Comparison of ENCODE assay signal across 9 cellular contexts in the genomic region with DNA sequence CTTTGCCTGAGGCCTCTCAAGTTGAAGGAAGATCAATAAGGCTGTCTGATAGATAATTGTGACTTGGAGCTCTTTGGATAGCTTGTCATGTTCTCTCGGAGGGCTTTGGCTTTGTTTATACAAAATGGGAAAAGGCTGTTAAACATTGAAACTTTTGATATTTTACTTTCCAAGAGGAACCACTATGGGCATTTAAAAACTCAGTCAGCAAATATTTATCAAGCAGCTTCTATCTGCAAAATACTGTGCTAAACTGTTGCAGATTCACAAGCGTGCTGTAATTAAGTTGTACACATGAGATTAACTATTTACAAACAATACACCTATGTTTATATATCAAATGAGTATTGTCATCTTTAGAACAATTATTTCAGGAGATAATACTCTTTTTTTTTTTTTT. TPM values are rescaled to one million over a fixed set of nuclear protein-coding genes. Genes with fewer than 3 reads are reported as not detected.
A peak's percentile ranks its signal among the peaks of the same experiment; 100 is the strongest.
DNase-seq lines count a peak whose midpoint lies in the region; ATAC-seq and TF ChIP-seq lines count a peak whose summit lies in the region.
"Had no signal": no experiment of that assay in that cellular context is flagged by ENCODE, and none has a peak within 500 bp of the region (broad histone marks: within the 10 kb centered on the region; RNA-seq: fewer than 3 reads in every experiment).

No MANE protein-coding gene starts in this region.

- no peaks in the 10 kb centered on the region for H3K79me2 ChIP-seq in HCT116 (ENCODE audit: insufficient read depth, low read length)

- H3K4me2 ChIP-seq in HCT116 (ENCODE audit: low read length), result no peak overlapping the region

- H3K27ac ChIP-seq in HCT116 (ENCODE audit: low read depth, low read length) (no peak overlapping the region), RWPE1 (peak overlapping the region; percentile 75), skeletal muscle tissue (ENCODE audit: low read depth, low read length) (peak overlapping the region; percentile 50)
- peak overlapping the region; percentile 15 for H3K27ac ChIP-seq in effector memory CD4-positive, alpha-beta T cell (ENCODE audit: insufficient read depth, low read length, poor library complexity, severe bottlenecking)

- POLR2A ChIA-PET in HCT116 (lab: Charles Lee), result interaction anchor here (1.2 kb wide), 1 partner anchor 10 kb away, joined by 3 read pairs; no protein-coding TSS in a partner anchor
- POLR2A ChIA-PET in RWPE1 (lab: Yijun Ruan, JAX; ENCODE audit: low non-redundant PET), result no interaction called here

- no peak for TF ChIP-seq POLR2A in HCT116 (IDR thresholded peaks at IDR 0.05; ENCODE audit: borderline replicate concordance, extremely low read depth, insufficient read depth, insufficient read length)
- no peak for TF ChIP-seq POLR2A in erythroblast (IDR thresholded peaks at IDR 0.05; ENCODE audit: low read length)

- DNase-seq in HCT116 (ENCODE audit: low read depth, low spot score) (no peak), RWPE1 (ENCODE audit: low spot score) (no peak), mucosa of descending colon (no peak), erythroblast (lab: John Stamatoyannopoulos, UW) (no peak)
- DNase-seq in effector memory CD4-positive, alpha-beta T cell, result no peak
- DNase-seq: DMS53, NCI-H187 had no signal

- no peak for ATAC-seq in HCT116
- ATAC-seq in HG02759 (IDR thresholded peaks at IDR 0.05; ENCODE audit: unreplicated experiment), result no peak
- ATAC-seq in mucosa of descending colon, result no peak

- TF ChIP-seq CTCF in HCT116 (IDR thresholded peaks at IDR 0.05 in 2 of 3, conservative IDR thresholded peaks at IDR 0.05 in 1 of 3; ENCODE audit: borderline replicate concordance in 1 of 3, insufficient read depth in 1 of 3, low read depth in 2 of 3, low read length in 2 of 3) (no peak), RWPE1 (conservative IDR thresholded peaks at IDR 0.05; ENCODE audit: low read depth) (no peak), mucosa of descending colon (IDR thresholded peaks at IDR 0.05) (no peak)

- H3K9me3 ChIP-seq in HCT116 (ENCODE audit: control insufficient read depth in 1 of 2, insufficient read depth in 1 of 2, low read depth in 1 of 2, low read length in 2 of 2) (no peaks in the 10 kb centered on the region), skeletal muscle tissue (ENCODE audit: control insufficient read depth in 3 of 3, low read length in 3 of 3) (no peaks in the 10 kb centered on the region), mucosa of descending colon (no peaks in the 10 kb centered on the region)
- H3K9me3 ChIP-seq in effector memory CD4-positive, alpha-beta T cell (ENCODE audit: control insufficient read depth, low read length), result no peaks in the 10 kb centered on the region

- H4K20me1 ChIP-seq in HCT116 (ENCODE audit: insufficient read depth), result no peaks in the 10 kb centered on the region

- H3K9me2 ChIP-seq in HCT116 (ENCODE audit: insufficient read depth), result no peaks in the 10 kb centered on the region

- H3K9ac ChIP-seq in HCT116 (ENCODE audit: low read length), result no peak overlapping the region
- H3K9ac ChIP-seq in skeletal muscle tissue (ENCODE audit: low read depth in 1 of 3, low read length in 3 of 3), result no peak overlapping the region

- H3K4me3 ChIP-seq in HCT116 (replicated peaks in 1 of 2; ENCODE audit: low read depth in 1 of 2, low read length in 2 of 2), result no peak overlapping the region
- no peak overlapping the region for H3K4me3 ChIP-seq in effector memory CD4-positive, alpha-beta T cell (ENCODE audit: insufficient read depth, low read depth, low read length, poor library complexity, severe bottlenecking)
- H3K4me3 ChIP-seq in skeletal muscle tissue (ENCODE audit: low read length in 3 of 3), result no peak overlapping the region
- no peak overlapping the region for H3K4me3 ChIP-seq in mucosa of descending colon

- H3K27me3 ChIP-seq in HCT116 (ENCODE audit: insufficient read depth, low read length) (no peaks in the 10 kb centered on the region), skeletal muscle tissue (ENCODE audit: control insufficient read depth in 3 of 3, insufficient read depth in 3 of 3, low read length in 3 of 3) (no peaks in the 10 kb centered on the region)
- H3K27me3 ChIP-seq in effector memory CD4-positive, alpha-beta T cell (replicated peaks; ENCODE audit: control insufficient read depth, insufficient read depth, low read length, poor library complexity, severe bottlenecking), result no peaks in the 10 kb centered on the region

- no TSS peak for BruUV-seq in HCT116 (replicated peaks; lab: Mats Ljungman, UMichigan)

- peak overlapping the region; percentile 63 for H2AFZ ChIP-seq in HCT116 (ENCODE audit: low read depth, low read length, poor library complexity, severe bottlenecking)

- H3K36me3 ChIP-seq in HCT116 (ENCODE audit: control insufficient read depth in 1 of 2, insufficient read depth in 2 of 2, low read length in 2 of 2) (no peaks in the 10 kb centered on the region), skeletal muscle tissue (ENCODE audit: control insufficient read depth in 3 of 3, insufficient read depth in 3 of 3, low read length in 3 of 3) (no peaks in the 10 kb centered on the region), mucosa of descending colon (ENCODE audit: low read depth) (no peaks in the 10 kb centered on the region)
- no peaks in the 10 kb centered on the region for H3K36me3 ChIP-seq in effector memory CD4-positive, alpha-beta T cell (ENCODE audit: control insufficient read depth, insufficient read depth, low read length)

- CTCF ChIA-PET in HCT116 (lab: Charles Lee), result interaction anchor here (0.8 kb wide), 1 partner anchor 10 kb away, joined by 4 read pairs; no protein-coding TSS in a partner anchor
- CTCF ChIA-PET in RWPE1 (lab: Yijun Ruan, JAX), result interaction anchor here (0.6 to 0.7 kb wide), 2 partner anchors 898 to 1648 kb away, joined by 3 to 5 read pairs; no protein-coding TSS in a partner anchor

- intact Hi-C loops in HCT116 (cut with micrococcal nuclease) (no loop called here), mucosa of descending colon (cut with DNase I, micrococcal nuclease) (no loop called here)

- RAD21 ChIA-PET in HCT116 (lab: Charles Lee; ENCODE audit: low non-redundant PET in 1 of 2, low total read pairs in 2 of 2, uncharacterized antibody in 2 of 2, unreplicated experiment in 2 of 2), result interaction anchor here in 1 of 2 experiments (0.7 kb wide), 1 partner anchor 15 kb away, joined by 3 read pairs; no protein-coding TSS in a partner anchor

- H3K4me1 ChIP-seq in HCT116 (ENCODE audit: control insufficient read depth in 1 of 2, insufficient read depth in 2 of 2, low read length in 2 of 2) (peaks cover 7 to 8% of the 10 kb centered on the region in 2 experiments; a peak in 3 of 4 replicates), skeletal muscle tissue (ENCODE audit: control insufficient read depth in 3 of 3, insufficient read depth in 3 of 3, low read length in 3 of 3) (peaks cover 5 to 11% (median 7%) of the 10 kb centered on the region in 3 donors), mucosa of descending colon (ENCODE audit: low read depth) (peaks cover 35% of the 10 kb centered on the region)
- peaks cover 40% of the 10 kb centered on the region for H3K4me1 ChIP-seq in effector memory CD4-positive, alpha-beta T cell (ENCODE audit: control insufficient read depth, insufficient read depth, low read length, poor library complexity, severe bottlenecking)

- no peak for TF ChIP-seq RAD21 in HCT116 (IDR thresholded peaks at IDR 0.05; ENCODE audit: low read depth)

TF ChIP-seq in HCT116, 20 proteins besides CTCF, POLR2A, EP300 and RAD21:
- TF ChIP-seq, protein P1, sequence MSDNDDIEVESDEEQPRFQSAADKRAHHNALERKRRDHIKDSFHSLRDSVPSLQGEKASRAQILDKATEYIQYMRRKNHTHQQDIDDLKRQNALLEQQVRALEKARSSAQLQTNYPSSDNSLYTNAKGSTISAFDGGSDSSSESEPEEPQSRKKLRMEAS (IDR thresholded peaks at IDR 0.05), result no peak
- no peak for TF ChIP-seq CBX3 (IDR thresholded peaks at IDR 0.05; ENCODE audit: low read depth)
- no peak for TF ChIP-seq FOSL1 (IDR thresholded peaks at IDR 0.05; ENCODE audit: low read depth)

RNA-seq across cellular contexts. Expression of gene SORL1, which starts 34.5 kb away (rescaled TPM):
- total RNA-seq in HCT116 (2021; ENCODE audit: unreplicated experiment) (17.4 TPM), skeletal muscle tissue (6.3 TPM), mucosa of descending colon (100 to 1,000 TPM in 2 of 3 donors, 10 to 100 TPM in 1; 58.3 to 195 (median 109) TPM)
- polyA plus RNA-seq in HCT116 (2012), result 9.2 and 9.5 TPM in 2 replicates
